12 cellular contexts compared by ENCODE assay signal in the genomic region with DNA sequence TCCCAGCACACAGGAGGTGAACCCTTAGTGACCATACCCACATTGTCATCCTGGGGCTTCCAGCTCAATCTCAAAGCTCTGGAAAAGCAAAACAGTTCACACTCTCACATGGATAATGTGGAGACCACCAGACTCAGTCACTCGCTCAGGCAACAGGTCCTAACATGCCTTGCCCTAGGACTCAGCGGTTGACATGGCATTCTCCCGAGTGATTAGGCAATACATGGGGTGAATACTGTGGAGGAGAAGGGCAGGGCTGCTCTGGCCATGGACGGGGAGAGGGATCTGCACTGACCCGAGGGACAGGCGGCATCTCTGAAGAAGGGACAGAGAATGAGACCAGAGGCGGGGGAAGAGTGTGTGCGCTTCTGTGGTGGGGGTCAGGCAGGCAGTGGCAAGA. TPM values are rescaled to one million over a fixed set of nuclear protein-coding genes. Genes with fewer than 3 reads are reported as not detected.
DNase-seq lines count a peak whose midpoint lies in the region; ATAC-seq and TF ChIP-seq lines count a peak whose summit lies in the region.
"Had no signal": no experiment of that assay in that cellular context is flagged by ENCODE, and none has a peak within 500 bp of the region (broad histone marks: within the 10 kb centered on the region; RNA-seq: fewer than 3 reads in every experiment).

No MANE protein-coding gene starts in this region.

- H3K9me3 ChIP-seq in RWPE2 (ENCODE audit: severe bottlenecking) (no peaks in the 10 kb centered on the region), parathyroid adenoma (ENCODE audit: control insufficient read depth, low read length) (no peaks in the 10 kb centered on the region)
- H3K9me3 ChIP-seq: heart left ventricle had no signal

- no peak overlapping the region for H2BK120ac ChIP-seq in mesendoderm (ENCODE audit: low read depth, low read length)

- peak; percentile 32 for DNase-seq in CMK (ENCODE audit: low read depth)
- DNase-seq in RWPE2 (ENCODE audit: low spot score) = no peak
- peak; percentile 82 for DNase-seq in epithelial cell of esophagus (ENCODE audit: low read depth)
- DNase-seq in COR-L47 (lab: John Stamatoyannopoulos, UW) = no peak
- no peak for DNase-seq in mesendoderm
- DNase-seq: activated CD8-positive, alpha-beta memory T cell treated with anti-CD3 and anti-CD28 coated beads, Interleukin-2, amount 50 U/mL, for 4 hours; heart left ventricle; midbrain; NCI-H748 treated with DMSO at 0.1 percent for 48 hours had no signal

- peak overlapping the region; percentile 17 for H3K27ac ChIP-seq in RWPE2 (ENCODE audit: poor library complexity, severe bottlenecking)
- no peak overlapping the region for H3K27ac ChIP-seq in parathyroid adenoma
- no peak overlapping the region for H3K27ac ChIP-seq in mesendoderm (ENCODE audit: low read depth, low read length)

- H3K9ac ChIP-seq in parathyroid adenoma (no peak overlapping the region), mesendoderm (ENCODE audit: low read length) (no peak overlapping the region)

- no peak overlapping the region for H3K18ac ChIP-seq in mesendoderm (ENCODE audit: low read length)

- peaks cover 94% of the 10 kb centered on the region for H3K79me2 ChIP-seq in parathyroid adenoma
- peaks cover 99% of the 10 kb centered on the region for H3K79me2 ChIP-seq in mesendoderm (ENCODE audit: control insufficient read depth, insufficient read depth, low read length)

- no peak overlapping the region for H2BK5ac ChIP-seq in mesendoderm (ENCODE audit: low read length)

- no peak overlapping the region for H4K8ac ChIP-seq in mesendoderm (ENCODE audit: low read depth, low read length)

- no peak overlapping the region for H2BK15ac ChIP-seq in mesendoderm (replicated peaks; ENCODE audit: low read depth)

- ATAC-seq in RWPE2 (ENCODE audit: low read depth) = peak; percentile 70
- no peak for ATAC-seq in HG03108 (IDR thresholded peaks at IDR 0.05; ENCODE audit: unreplicated experiment)
- ATAC-seq in GM21515 (IDR thresholded peaks at IDR 0.05; ENCODE audit: unreplicated experiment) = no peak
- ATAC-seq: heart left ventricle had no signal

- H3K36me3 ChIP-seq in RWPE2 (ENCODE audit: low read depth) (peaks cover 35% of the 10 kb centered on the region), parathyroid adenoma (ENCODE audit: control insufficient read depth, insufficient read depth, low read length) (no peaks in the 10 kb centered on the region), mesendoderm (ENCODE audit: control insufficient read depth, insufficient read depth, low read length) (peaks cover 6% of the 10 kb centered on the region)

- H3K4me1 ChIP-seq in RWPE2 (ENCODE audit: insufficient read depth, poor library complexity, severe bottlenecking) (peaks cover 40% of the 10 kb centered on the region), parathyroid adenoma (peaks cover 36% of the 10 kb centered on the region), mesendoderm (ENCODE audit: control insufficient read depth, low read depth, low read length) (peaks cover 18% of the 10 kb centered on the region)

- no peak overlapping the region for H3K56ac ChIP-seq in mesendoderm (ENCODE audit: low read length)

- H2AFZ ChIP-seq in parathyroid adenoma = no peak overlapping the region

- H3K4me3 ChIP-seq in RWPE2 (ENCODE audit: severe bottlenecking) (no peak overlapping the region), epithelial cell of esophagus (ENCODE audit: low read length) (no peak overlapping the region), parathyroid adenoma (ENCODE audit: low read depth, low read length) (no peak overlapping the region), mesendoderm (ENCODE audit: low read length) (no peak overlapping the region)
- H3K4me3 ChIP-seq: heart left ventricle had no signal

- no peaks in the 10 kb centered on the region for H3K27me3 ChIP-seq in RWPE2 (ENCODE audit: insufficient read depth, poor library complexity, severe bottlenecking)
- H3K27me3 ChIP-seq in parathyroid adenoma (ENCODE audit: control insufficient read depth, insufficient read depth, low read length) = no peaks in the 10 kb centered on the region
- H3K27me3 ChIP-seq in mesendoderm (ENCODE audit: insufficient read depth, low read length, poor library complexity) = no peaks in the 10 kb centered on the region
- H3K27me3 ChIP-seq: heart left ventricle had no signal

- peak overlapping the region; percentile 13 for H3K4me2 ChIP-seq in parathyroid adenoma (ENCODE audit: low read length)
- H3K4me2 ChIP-seq in mesendoderm (ENCODE audit: low read length) = no peak overlapping the region

- H4K5ac ChIP-seq in mesendoderm (ENCODE audit: low read length) = no peak overlapping the region

- WGBS in mesendoderm (ENCODE audit: extremely low coverage, insufficient coverage, low lambda C conversion rate) = no CpG with 5 or more reads among the region's 8 CpGs

- H2AK5ac ChIP-seq in mesendoderm (ENCODE audit: low read length) = no peak overlapping the region

- no peak overlapping the region for H3K23ac ChIP-seq in mesendoderm (ENCODE audit: low read length)

- TF ChIP-seq CTCF in RWPE2 (IDR thresholded peaks at IDR 0.05; ENCODE audit: poor library complexity, severe bottlenecking) (no peak), epithelial cell of esophagus (IDR thresholded peaks at IDR 0.05; ENCODE audit: insufficient read depth, low read depth, low read length, missing control alignments) (no peak), parathyroid adenoma (IDR thresholded peaks at IDR 0.05) (no peak)

- peaks cover 33% of the 10 kb centered on the region for H3K79me1 ChIP-seq in mesendoderm (ENCODE audit: low read length)

- H3K4ac ChIP-seq in mesendoderm (ENCODE audit: low read depth, low read length) = no peak overlapping the region

RNA-seq across cellular contexts. Expression of gene EPHX3, which starts 44.4 kb away (rescaled TPM):
- polyA plus RNA-seq in mesendoderm (2013, experiment 1 of 2) = 20.0 TPM
- polyA plus RNA-seq in mesendoderm (2013, experiment 2 of 2) = 20.1 TPM

RNA-seq across cellular contexts. Expression of gene BRD4, which starts 55.7 kb away (rescaled TPM):
- 94.5 TPM for polyA plus RNA-seq in mesendoderm (2013, experiment 1 of 2)
- polyA plus RNA-seq in mesendoderm (2013, experiment 2 of 2) = 93.4 TPM

Comparison
In these comparisons a context has a peak if more than half of its experiments do, and no peak if none do; other contexts are left out.
1. DNase-seq: peak in CMK (single experiment) and epithelial cell of esophagus (single experiment); none in RWPE2 (single experiment), COR-L47 (single experiment) and mesendoderm (single experiment).